ENCODE assay signal across 28 cellular contexts in the genomic region with DNA sequence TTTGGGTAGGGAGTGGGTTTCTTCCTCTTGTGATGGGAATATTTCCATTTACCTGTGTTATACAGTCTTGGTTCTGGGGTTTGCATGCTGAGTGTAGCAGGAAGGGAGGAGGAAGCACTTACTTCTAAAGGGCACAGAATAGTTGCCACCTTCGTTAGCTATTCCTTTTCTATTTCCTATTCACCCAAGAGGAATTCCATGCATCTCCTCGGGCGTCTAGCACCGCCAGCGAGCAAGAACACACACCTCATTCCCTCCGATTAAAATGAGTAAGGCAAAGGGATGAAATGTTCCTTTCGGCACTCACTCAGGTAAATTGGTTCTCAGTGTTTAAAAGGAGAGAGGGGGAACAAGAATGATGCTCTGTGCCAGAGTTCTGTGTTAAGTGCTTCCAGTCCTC.
DNase-seq lines count a peak whose midpoint lies in the region; ATAC-seq, FAIRE-seq and TF ChIP-seq lines count a peak whose summit lies in the region.
"Had no signal": no experiment of that assay in that cellular context is flagged by ENCODE, and none has a peak within 500 bp of the region (broad histone marks: within the 10 kb centered on the region; RNA-seq: fewer than 3 reads in every experiment).

No MANE protein-coding gene starts in this region.

- ATAC-seq in upper lobe of right lung (peak; percentile 45), HG02884 (IDR thresholded peaks at IDR 0.05; ENCODE audit: unreplicated experiment) (no peak), HG03354 (IDR thresholded peaks at IDR 0.05; ENCODE audit: poor library complexity, severe bottlenecking, unreplicated experiment) (no peak)
- ATAC-seq: A549, left colon had no signal

- peaks cover 67% of the 10 kb centered on the region for H3F3A ChIP-seq in MM.1S (ENCODE audit: insufficient read depth, low read length)

- H3K36me3 Mint-ChIP-seq in activated naive CD4-positive, alpha-beta T cell treated with anti-CD3 and anti-CD28 coated beads, Interleukin-2, amount 10 ng/mL, durations not matched to agents 7 days and 5 days: peaks cover 10% of the 10 kb centered on the region

- H3K27ac ChIP-seq in MM.1S (ENCODE audit: low read length) (peak overlapping the region; percentile 91), upper lobe of right lung (no peak overlapping the region)
- H3K27ac ChIP-seq: A549, ovary had no signal

- peaks cover 3% of the 10 kb centered on the region for H3K9me3 Mint-ChIP-seq in activated naive CD4-positive, alpha-beta T cell treated with anti-CD3 and anti-CD28 coated beads, Interleukin-2, amount 10 ng/mL, durations not matched to agents 7 days and 5 days
- H3K9me3 Mint-ChIP-seq: neural crest cell had no signal

- TF ChIP-seq CTCF in MM.1S (IDR thresholded peaks at IDR 0.05; ENCODE audit: low read length): no peak
- TF ChIP-seq CTCF in epithelial cell of esophagus (IDR thresholded peaks at IDR 0.05; ENCODE audit: insufficient read depth, low read depth, low read length, missing control alignments): no peak
- no peak for TF ChIP-seq CTCF in upper lobe of right lung (IDR thresholded peaks at IDR 0.05)

- H3K9me3 ChIP-seq in MM.1S (replicated peaks; ENCODE audit: insufficient read depth, low read length): no peaks in the 10 kb centered on the region
- no peaks in the 10 kb centered on the region for H3K9me3 ChIP-seq in upper lobe of right lung
- H3K9me3 ChIP-seq: A549, ovary, suprapubic skin had no signal

- peaks cover 81% of the 10 kb centered on the region for H3K4me1 Mint-ChIP-seq in activated naive CD4-positive, alpha-beta T cell treated with anti-CD3 and anti-CD28 coated beads, Interleukin-2, amount 10 ng/mL, durations not matched to agents 7 days and 5 days

- H3K4me2 ChIP-seq in MM.1S (ENCODE audit: low read depth, low read length): peak overlapping the region; percentile 62
- H3K4me2 ChIP-seq: A549, smooth muscle cell had no signal

- CTCF ChIA-PET in activated naive CD4-positive, alpha-beta T cell treated with anti-CD3 and anti-CD28 coated beads, Interleukin-2, amount 10 ng/mL, durations not matched to agents 7 days and 5 days (lab: Charles Lee): no interaction called here

- H3K4me3 Mint-ChIP-seq in activated naive CD4-positive, alpha-beta T cell treated with anti-CD3 and anti-CD28 coated beads, Interleukin-2, amount 10 ng/mL, durations not matched to agents 7 days and 5 days: no peak overlapping the region
- H3K4me3 Mint-ChIP-seq: neural crest cell had no signal

- H3K79me2 ChIP-seq in MM.1S (ENCODE audit: low read length): no peaks in the 10 kb centered on the region

- no peaks in the 10 kb centered on the region for H4K20me1 ChIP-seq in MM.1S (ENCODE audit: insufficient read depth, low read length)

- peak overlapping the region; percentile 34 for H3K27ac Mint-ChIP-seq in activated naive CD4-positive, alpha-beta T cell treated with anti-CD3 and anti-CD28 coated beads, Interleukin-2, amount 10 ng/mL, durations not matched to agents 7 days and 5 days

- H3K27me3 ChIP-seq in MM.1S (replicated peaks; ENCODE audit: insufficient read depth, low read length): no peaks in the 10 kb centered on the region
- no peaks in the 10 kb centered on the region for H3K27me3 ChIP-seq in upper lobe of right lung
- H3K27me3 ChIP-seq: ovary, suprapubic skin had no signal

- no peak overlapping the region for H2AFZ ChIP-seq in MM.1S (ENCODE audit: low read length)

- no peaks in the 10 kb centered on the region for H3K9me2 ChIP-seq in MM.1S (replicated peaks; ENCODE audit: insufficient read depth, low read length)

- H3K27me3 Mint-ChIP-seq in activated naive CD4-positive, alpha-beta T cell treated with anti-CD3 and anti-CD28 coated beads, Interleukin-2, amount 10 ng/mL, durations not matched to agents 7 days and 5 days: peaks cover 8% of the 10 kb centered on the region

- intact Hi-C loops in upper lobe of right lung (cut with DNase I): no loop called here

- FAIRE-seq in RCC 7860 (lab: Jason Lieb, UNC): no peak
- FAIRE-seq: A549, colon, TTC549 had no signal

- H3K4me1 ChIP-seq in MM.1S (ENCODE audit: low read length) (peaks cover 79% of the 10 kb centered on the region), upper lobe of right lung (no peaks in the 10 kb centered on the region)

- DNase-seq in activated naive CD4-positive, alpha-beta T cell treated with anti-CD3 and anti-CD28 coated beads, Interleukin-2, amount 10 ng/mL, durations not matched to agents 7 days and 5 days: no peak
- DNase-seq in activated naive CD4-positive, alpha-beta T cell (lab: John Stamatoyannopoulos, UW): no peak
- DNase-seq in MM.1S (no peak), epithelial cell of esophagus (ENCODE audit: low read depth) (peak; percentile 68), upper lobe of right lung (no peak), RCC 7860 (ENCODE audit: low spot score) (no peak)
- DNase-seq: activated CD4-positive, alpha-beta T cell treated with anti-CD3 and anti-CD28 coated beads, Interleukin-2, amount 50 U/mL, for 4 hours; activated CD4-positive, CD25-positive, alpha-beta regulatory T cell; activated naive CD4-positive, alpha-beta T cell treated with anti-CD3 and anti-CD28 coated beads, Interleukin-2, amount 50 U/mL, for 16 hours; COR-L47; DMS79 treated with DMSO at 0.1 percent for 48 hours; GF-D8; hippocampal formation; left colon; mammary epithelial cell; NCI-H1092 treated with DMSO at 0.1 percent for 48 hours; NCI-H1694 treated with DMSO at 0.1 percent for 48 hours; NCI-H510A; ovary; stimulated activated naive CD4-positive, alpha-beta T cell treated with Interleukin-2 at 50 U/mL for 16 hours had no signal

- peak overlapping the region; percentile 58; the same call in 1 of the 2 replicates for H3K9ac ChIP-seq in MM.1S (ENCODE audit: low read length)

- H3K4me3 ChIP-seq in MM.1S (ENCODE audit: low read length) (no peak overlapping the region), epithelial cell of esophagus (ENCODE audit: low read length) (no peak overlapping the region), upper lobe of right lung (no peak overlapping the region)
- H3K4me3 ChIP-seq: A549, ovary, smooth muscle cell, suprapubic skin had no signal

- no peaks in the 10 kb centered on the region for H3K36me3 ChIP-seq in MM.1S (replicated peaks; ENCODE audit: insufficient read depth, low read length)
- H3K36me3 ChIP-seq in upper lobe of right lung: no peaks in the 10 kb centered on the region
- H3K36me3 ChIP-seq: ovary, suprapubic skin had no signal
